ENCODE assay signal across 16 cellular contexts in genomic region chr17:74682442-74683190, GRCh38. TPM values are rescaled to one million over a fixed set of nuclear protein-coding genes. Genes with fewer than 3 reads are reported as not detected.
DNase-seq lines count a peak whose midpoint lies in the region; TF ChIP-seq lines count a peak whose summit lies in the region.
"Had no signal": no experiment of that assay in that cellular context is flagged by ENCODE, and none has a peak within 500 bp of the region (broad histone marks: within the 10 kb centered on the region; RNA-seq: fewer than 3 reads in every experiment).

No MANE protein-coding gene starts in this region.

- no peaks in the 10 kb centered on the region for H3K9me3 ChIP-seq in WERI-Rb-1 (ENCODE audit: severe bottlenecking)

- intact Hi-C loops in posterior vena cava (cut with DNase I) = no loop called here
- intact Hi-C loops in Calu3 (cut with micrococcal nuclease; ENCODE audit: unreplicated experiment) = no loop called here

- H3K27me3 Mint-ChIP-seq in Calu3 (ENCODE audit: unreplicated experiment) = peaks cover 95% of the 10 kb centered on the region

- no peaks in the 10 kb centered on the region for H3K27me3 ChIP-seq in WERI-Rb-1 (ENCODE audit: insufficient read depth, low read depth, severe bottlenecking)

- no peak overlapping the region for H3K4me3 ChIP-seq in WERI-Rb-1 (ENCODE audit: low read depth, low read length)

- no peaks in the 10 kb centered on the region for H3K9me3 Mint-ChIP-seq in Calu3 (ENCODE audit: low read depth, unreplicated experiment)

- H3K4me1 Mint-ChIP-seq in Calu3 (ENCODE audit: low read depth, unreplicated experiment) = no peaks in the 10 kb centered on the region

- no peaks in the 10 kb centered on the region for H3K36me3 Mint-ChIP-seq in Calu3 (ENCODE audit: insufficient read depth, unreplicated experiment)

- no peak overlapping the region for H3K27ac Mint-ChIP-seq in Calu3 (ENCODE audit: unreplicated experiment)

- BruUV-seq in Calu3 (replicated peaks; lab: Mats Ljungman, UMichigan) = no TSS peak

- H3K4me3 Mint-ChIP-seq in Calu3 (ENCODE audit: low read depth, unreplicated experiment) = no peak overlapping the region

- peaks cover 2% of the 10 kb centered on the region for H3K36me3 ChIP-seq in WERI-Rb-1

- CTCF ChIA-PET in Calu3 (lab: Charles Lee) = no interaction called here

- peak; percentile 54 for DNase-seq in CD1c-positive myeloid dendritic cell (ENCODE audit: extremely low spot score)
- peak; percentile 27 for DNase-seq in NCI-H2171 (lab: John Stamatoyannopoulos, UW)
- DNase-seq in WERI-Rb-1 = peak; percentile 92
- DNase-seq in posterior vena cava (ENCODE audit: low spot score) = peak; percentile 69
- DNase-seq in Calu3 = no peak
- DNase-seq in NCI-H748 treated with DMSO at 0.1 percent for 48 hours (lab: John Stamatoyannopoulos, UW) = no peak
- DNase-seq in NCI-H146 treated with DMSO at 0.1 percent for 48 hours (lab: John Stamatoyannopoulos, UW; ENCODE audit: unreplicated experiment) = no peak
- DNase-seq: DMS153, MM.1S, NCI-H2029, NCI-H446 treated with DMSO at 0.1 percent for 48 hours, NCI-H774, RPMI8226, T-helper 1 cell had no signal

- TF ChIP-seq CTCF in WERI-Rb-1 (IDR thresholded peaks at IDR 0.05; ENCODE audit: low read depth, low read length) = no peak
- no peak for TF ChIP-seq CTCF in Calu3 (IDR thresholded peaks at IDR 0.05; ENCODE audit: unreplicated experiment)

- H3K27ac ChIP-seq in WERI-Rb-1 = peak overlapping the region; percentile 88

RNA-seq across cellular contexts. Expression of gene CD300LF, which starts 30.1 kb away (rescaled TPM):
- total RNA-seq in posterior vena cava = 1 to 10 TPM in 1 of 2 donors, under 1 TPM in 1; 0.48 to 3.1 TPM
- not detected in 2 replicates for total RNA-seq in Calu3 (2022)
- total RNA-seq: H1, LHCN-M2 had no signal

RNA-seq across cellular contexts. Expression of gene RAB37, which starts 54.4 kb away (rescaled TPM):
- total RNA-seq in posterior vena cava (1 to 10 TPM; 1.1 to 1.6 TPM), Calu3 (2022) (0.21 TPM in 1 of 2 replicates, not detected in the other)

RNA-seq across cellular contexts. Expression of gene CD300E, which starts 59.1 kb away (rescaled TPM):
- total RNA-seq in posterior vena cava (1 to 10 TPM; 1.4 to 3.3 TPM), Calu3 (2022) (not detected in 2 replicates)
- total RNA-seq: H1, LHCN-M2 had no signal

Comparison
In these comparisons a context has a peak if more than half of its experiments do, and no peak if none do; other contexts are left out.
1. DNase-seq: peak in CD1c-positive myeloid dendritic cell (single experiment), NCI-H2171 (single experiment), WERI-Rb-1 (single experiment) and posterior vena cava (single experiment); none in Calu3 (single experiment), NCI-H748 treated with DMSO at 0.1 percent for 48 hours (single experiment) and NCI-H146 treated with DMSO at 0.1 percent for 48 hours (single experiment).